10 cellular contexts compared by ENCODE assay signal in genomic region chr3:64214697-64215018, GRCh38. TPM values are rescaled to one million over a fixed set of nuclear protein-coding genes. Genes with fewer than 3 reads are reported as not detected.
DNase-seq lines count a peak whose midpoint lies in the region; ATAC-seq, FAIRE-seq and TF ChIP-seq lines count a peak whose summit lies in the region.
"Had no signal": no experiment of that assay in that cellular context is flagged by ENCODE, and none has a peak within 500 bp of the region (broad histone marks: within the 10 kb centered on the region; RNA-seq: fewer than 3 reads in every experiment).

No MANE protein-coding gene starts in this region.

- H3K27me3 ChIP-seq in right lobe of liver (no peaks in the 10 kb centered on the region), HepG2 (ENCODE audit: control insufficient read depth in 1 of 2, insufficient read depth in 2 of 2, low read length in 2 of 2) (no peaks in the 10 kb centered on the region), pancreas (no peaks in the 10 kb centered on the region)

- WGBS in right lobe of liver (ENCODE audit: insufficient coverage, low coverage, low lambda C conversion rate, missing lambda C conversion rate) = 62% methylated on average over 9 of the region's 9 CpGs
- WGBS in HepG2 (ENCODE audit: low lambda C conversion rate) = 68% methylated on average over 9 of the region's 9 CpGs
- WGBS in pancreas, 2 donors = 72 to 80% methylated on average over 9 of the region's 9 CpGs

- TF ChIP-seq CTCF in right lobe of liver (IDR thresholded peaks at IDR 0.05) (no peak), HepG2 (CRISPR knock-in tag; IDR thresholded peaks at IDR 0.05) (no peak), pancreas (IDR thresholded peaks at IDR 0.05) (no peak)

- H3K4me1 ChIP-seq in right lobe of liver (no peaks in the 10 kb centered on the region), HepG2 (ENCODE audit: insufficient read depth, low read length) (no peaks in the 10 kb centered on the region), pancreas (peaks cover 0 to 12% (median 0%) of the 10 kb centered on the region in 3 donors)

- DNase-seq in right lobe of liver = no peak
- DNase-seq in HepG2 (ENCODE audit: low spot score) = no peak
- DNase-seq in fibroblast of the conjunctiva (ENCODE audit: low read depth) = peak; percentile 32
- DNase-seq in pancreas = peak in 1 of 6 donors; percentile 32
- DNase-seq in activated gamma-delta T cell treated with Interleukin-2 at 50 U/mL for 16 hours = no peak
- DNase-seq in pons (ENCODE audit: low spot score) = no peak
- DNase-seq in NCI-H187 (lab: John Stamatoyannopoulos, UW) = no peak
- DNase-seq: naive thymus-derived CD8-positive, alpha-beta T cell had no signal

- ATAC-seq in right lobe of liver (no peak), HepG2 (no peak), pancreas (peak in 3 of 4 donors; percentile 11 to 53 (median 52)), GM21529 (IDR thresholded peaks at IDR 0.05; ENCODE audit: unreplicated experiment) (no peak)
- ATAC-seq: naive thymus-derived CD8-positive, alpha-beta T cell had no signal

- H3K9me3 ChIP-seq in right lobe of liver = no peaks in the 10 kb centered on the region
- H3K9me3 ChIP-seq in HepG2 (ENCODE audit: low read length) = no peaks in the 10 kb centered on the region
- H3K9me3 ChIP-seq in pancreas = peaks cover 0 to 3% (median 0%) of the 10 kb centered on the region in 4 donors

- no peaks in the 10 kb centered on the region for H4K20me1 ChIP-seq in HepG2 (ENCODE audit: insufficient read depth, low read length)

- BruUV-seq in HepG2 (replicated peaks; lab: Mats Ljungman, UMichigan) = no TSS peak

- no peak for TF ChIP-seq RAD21 in HepG2 (CRISPR knock-in tag; IDR thresholded peaks at IDR 0.05)

- H2AFZ ChIP-seq in HepG2 (ENCODE audit: low read length) = no peak overlapping the region

- CTCF ChIA-PET in HepG2 (lab: Yijun Ruan, JAX; ENCODE audit: low intra/inter-chr PET ratio, low total read pairs) = no interaction called here

- H3K9ac ChIP-seq in HepG2 (ENCODE audit: insufficient read depth, low read depth, low read length) = no peak overlapping the region

- no peak for TF ChIP-seq EP300 in HepG2 (IDR thresholded peaks at IDR 0.05; ENCODE audit: low read depth in 2 of 2, low read length in 2 of 2)
- TF ChIP-seq EP300 in HepG2 (CRISPR knock-in tag; IDR thresholded peaks at IDR 0.05; ENCODE audit: borderline replicate concordance) = no peak

- TF ChIP-seq POLR2A in right lobe of liver (IDR thresholded peaks at IDR 0.05) (no peak), HepG2 (IDR thresholded peaks at IDR 0.05; ENCODE audit: insufficient read depth in 1 of 2, low read depth in 2 of 2, low read length in 2 of 2) (no peak)

- H3K4me3 ChIP-seq in right lobe of liver (no peak overlapping the region), HepG2 (replicated peaks in 1 of 3; ENCODE audit: insufficient read depth in 1 of 3, low read depth in 2 of 3, low read length in 3 of 3) (no peak overlapping the region), pancreas (peak overlapping the region in 1 of 4 donors; percentile 2)

- no peak overlapping the region for H3K4me2 ChIP-seq in HepG2 (ENCODE audit: low read depth, low read length)

- H3K79me2 ChIP-seq in HepG2 (ENCODE audit: insufficient read depth, low read length) = no peaks in the 10 kb centered on the region

- intact Hi-C loops in right lobe of liver (cut with DNase I) = no loop called here
- intact Hi-C loops in HepG2 (cut with micrococcal nuclease; ENCODE audit: unreplicated experiment) = no loop called here
- intact Hi-C loops in pancreas (cut with DNase I) = no loop called here

- POLR2A ChIA-PET in HepG2 (lab: Yijun Ruan, JAX) = no interaction called here

- in situ Hi-C loops in HepG2 (cut with HindIII; ENCODE audit: extremely low pct_ligation_motif_present, low pct_unique_long_range_greater_than_20kb) = no loop called here

- FAIRE-seq in HepG2 (lab: Jason Lieb, UNC) (no peak), pancreas (lab: Jason Lieb, UNC) (no peak)

- H3K27ac ChIP-seq in right lobe of liver (peak overlapping the region in 2 of 3 donors; percentile 24 to 60), HepG2 (ENCODE audit: extremely low read length, insufficient read depth, low read length) (no peak overlapping the region), pancreas (peak overlapping the region in 3 of 4 donors; percentile 66 to 80 (median 71))

- H3K36me3 ChIP-seq in right lobe of liver (peaks cover 0 to 4% (median 0%) of the 10 kb centered on the region in 4 donors), HepG2 (replicated peaks in 1 of 2; ENCODE audit: control insufficient read depth in 1 of 2, insufficient read depth in 2 of 2, low read length in 2 of 2) (no peaks in the 10 kb centered on the region), pancreas (no peaks in the 10 kb centered on the region)

TF ChIP-seq in HepG2, 621 proteins besides CTCF, POLR2A, EP300 and RAD21:
- TF ChIP-seq GPN1 (CRISPR knock-in tag; IDR thresholded peaks at IDR 0.05; ENCODE audit: borderline replicate concordance) (no peak), ZBTB7A (CRISPR knock-in tag; IDR thresholded peaks at IDR 0.05) (no peak), ZNF263 (CRISPR knock-in tag; IDR thresholded peaks at IDR 0.05) (no peak), MYC (CRISPR knock-in tag; IDR thresholded peaks at IDR 0.05; ENCODE audit: borderline replicate concordance) (no peak), FOXP4 (CRISPR knock-in tag; IDR thresholded peaks at IDR 0.05) (no peak), HOXD1 (CRISPR knock-in tag; IDR thresholded peaks at IDR 0.05) (no peak), MTERF4 (CRISPR knock-in tag; IDR thresholded peaks at IDR 0.05) (no peak), NFYB (CRISPR knock-in tag; IDR thresholded peaks at IDR 0.05) (no peak), HDAC1 (CRISPR knock-in tag; IDR thresholded peaks at IDR 0.05) (no peak), LBX2 (CRISPR knock-in tag; IDR thresholded peaks at IDR 0.05; ENCODE audit: borderline replicate concordance) (no peak), ZC3H13 (CRISPR knock-in tag; IDR thresholded peaks at IDR 0.05) (no peak)

RNA-seq across cellular contexts. Expression of gene PRICKLE2, which starts 10.6 kb away (rescaled TPM):
- total RNA-seq in right lobe of liver (1 to 10 TPM; 2.4 to 4.4 (median 3.3) TPM), HepG2 (2016; rRNA removed; fragmentation: Illumina TruSeq; extraction: Trizol) (0.04 and 0.07 TPM in 2 replicates), pancreas (10 to 100 TPM in 2 of 6 donors, 1 to 10 TPM in 4; 5.0 to 13.9 (median 8.7) TPM)
- total RNA-seq in HepG2 (2016; cell fraction: cytosol; rRNA removed; fragmentation: Illumina TruSeq; extraction: Trizol; ENCODE audit: low read depth) = not detected in 2 replicates
- total RNA-seq in HepG2 (2016; cell fraction: insoluble cytoplasmic fraction; rRNA removed; fragmentation: Illumina TruSeq; extraction: Trizol) = 0.02 and 0.04 TPM in 2 replicates
- total RNA-seq in HepG2 (2016; cell fraction: membrane; rRNA removed; fragmentation: Illumina TruSeq; extraction: Trizol) = 0.06 TPM in 1 of 2 replicates, not detected in the other
- 0.22 and 0.87 TPM in 2 replicates for total RNA-seq in HepG2 (2016; cell fraction: nucleus; rRNA removed; fragmentation: Illumina TruSeq; extraction: Trizol)
- polyA plus RNA-seq in HepG2 (2011; rRNA removed) (0.01 TPM in 2 replicates), pancreas (1 to 10 TPM; 1.5 to 4.1 TPM)
- 0.01 and 0.03 TPM in 2 replicates for polyA plus RNA-seq in HepG2 (2011; cell fraction: cytosol; rRNA removed)
- 0.02 and 0.16 TPM in 2 replicates for polyA plus RNA-seq in HepG2 (2011; cell fraction: nucleus; rRNA removed)
- polyA plus RNA-seq in HepG2 (2012) = 0.07 TPM in 1 of 2 replicates, not detected in the other
- polyA plus RNA-seq in HepG2 (2016; cell fraction: cytosol; fragmentation: Illumina TruSeq; extraction: Trizol; ENCODE audit: low read depth) = not detected in 2 replicates
- not detected in 2 replicates for polyA plus RNA-seq in HepG2 (2016; cell fraction: insoluble cytoplasmic fraction; fragmentation: Illumina TruSeq; extraction: Trizol; ENCODE audit: low read depth)
- polyA plus RNA-seq in HepG2 (2016; cell fraction: membrane; fragmentation: Illumina TruSeq; extraction: Trizol; ENCODE audit: low read depth) = not detected in 2 replicates
- 0.12 TPM in 1 of 2 replicates, not detected in the other for polyA plus RNA-seq in HepG2 (2016; cell fraction: nucleus; fragmentation: Illumina TruSeq; extraction: Trizol; ENCODE audit: insufficient read depth, low read depth)
- 0.09 and 0.20 TPM in 2 replicates for polyA minus RNA-seq in HepG2 (2011; rRNA and poly(A)+ RNA removed; ENCODE audit: low replicate concordance)
- not detected in 2 replicates for polyA minus RNA-seq in HepG2 (2011; cell fraction: cytosol; rRNA and poly(A)+ RNA removed)
- under 0.01 TPM in 1 of 2 replicates, not detected in the other for polyA minus RNA-seq in HepG2 (2011; cell fraction: nucleus; rRNA and poly(A)+ RNA removed)
- total RNA-seq: naive thymus-derived CD8-positive, alpha-beta T cell; NCI-H460 had no signal
- polyA plus RNA-seq: naive thymus-derived CD8-positive, alpha-beta T cell had no signal

Comparison
In these comparisons a context has a peak if more than half of its experiments do, and no peak if none do; other contexts are left out.
1. ATAC-seq: peak in pancreas (3 of 4); none in right lobe of liver (0 of 4), HepG2 (single experiment) and GM21529 (single experiment).